Comparison of ENCODE assay signal across 11 cellular contexts in genomic region chr7:135650831-135651573, GRCh38. TPM values are rescaled to one million over a fixed set of nuclear protein-coding genes. Genes with fewer than 3 reads are reported as not detected.
DNase-seq lines count a peak whose midpoint lies in the region; ATAC-seq and TF ChIP-seq lines count a peak whose summit lies in the region.
"Had no signal": no experiment of that assay in that cellular context is flagged by ENCODE, and none has a peak within 500 bp of the region (broad histone marks: within the 10 kb centered on the region; RNA-seq: fewer than 3 reads in every experiment).

No MANE protein-coding gene starts in this region.

- H2BK5ac ChIP-seq in neuronal stem cell (ENCODE audit: low read length) = no peak overlapping the region

- H3K79me1 ChIP-seq in neuronal stem cell (ENCODE audit: low read depth, low read length) = no peaks in the 10 kb centered on the region

- no peak overlapping the region for H3K14ac ChIP-seq in neuronal stem cell (ENCODE audit: low read length)

- DNase-seq in EH (ENCODE audit: low read depth) (peak; percentile 22), RKO (ENCODE audit: low spot score) (peak; percentile 77), fibroblast of peridontal ligament (ENCODE audit: extremely low read depth) (peak; percentile 67), neuronal stem cell (ENCODE audit: low spot score) (no peak), sigmoid colon (no peak), NCI-H2107 treated with DMSO at 0.1 percent for 48 hours (lab: John Stamatoyannopoulos, UW; ENCODE audit: unreplicated experiment) (no peak)
- no peak for DNase-seq in effector memory CD4-positive, alpha-beta T cell
- DNase-seq: DND-41; NCI-H2227 treated with DMSO at 0.1 percent for 48 hours; stimulated activated naive CD4-positive, alpha-beta T cell had no signal

- H3K9me3 ChIP-seq in neuronal stem cell (replicated peaks in 1 of 2; ENCODE audit: control insufficient read depth in 2 of 2, insufficient read depth in 1 of 2, low read depth in 1 of 2, low read length in 2 of 2) (no peaks in the 10 kb centered on the region), sigmoid colon (no peaks in the 10 kb centered on the region)
- H3K9me3 ChIP-seq in effector memory CD4-positive, alpha-beta T cell (ENCODE audit: control insufficient read depth, low read length) = no peaks in the 10 kb centered on the region

- no peak overlapping the region for H2BK120ac ChIP-seq in neuronal stem cell (ENCODE audit: low read depth, low read length)

- no peak overlapping the region for H3K4me2 ChIP-seq in neuronal stem cell (ENCODE audit: insufficient read depth, low read length, poor library complexity, severe bottlenecking)

- H2BK15ac ChIP-seq in neuronal stem cell (ENCODE audit: low read length) = no peak overlapping the region

- WGBS in neuronal stem cell (ENCODE audit: extremely low coverage in 2 of 2, insufficient read length in 2 of 2, insufficient replicate concordance in 1 of 2), 2 donors = no CpG with 5 or more reads among the region's 15 CpGs
- WGBS in sigmoid colon, 2 donors = 86 to 88% methylated on average over 15 of the region's 15 CpGs

- TF ChIP-seq EP300 in sigmoid colon (IDR thresholded peaks at IDR 0.05) = no peak

- H4K8ac ChIP-seq in neuronal stem cell (ENCODE audit: low read depth, low read length) = no peak overlapping the region

- H3K27me3 ChIP-seq in neuronal stem cell (ENCODE audit: control insufficient read depth in 3 of 3, insufficient read depth in 3 of 3, low read depth in 1 of 3, low read length in 3 of 3) (no peaks in the 10 kb centered on the region), sigmoid colon (no peaks in the 10 kb centered on the region)
- H3K27me3 ChIP-seq in effector memory CD4-positive, alpha-beta T cell (replicated peaks; ENCODE audit: control insufficient read depth, insufficient read depth, low read length, poor library complexity, severe bottlenecking) = no peaks in the 10 kb centered on the region

- no peak overlapping the region for H3K4ac ChIP-seq in neuronal stem cell (ENCODE audit: low read length)

- H2AK5ac ChIP-seq in neuronal stem cell (ENCODE audit: low read depth, low read length) = no peak overlapping the region

- H3K23ac ChIP-seq in neuronal stem cell (ENCODE audit: low read depth, low read length, poor library complexity) = no peak overlapping the region

- H3K4me3 ChIP-seq in neuronal stem cell (ENCODE audit: low read length in 2 of 2) (no peak overlapping the region), sigmoid colon (no peak overlapping the region)
- no peak overlapping the region for H3K4me3 ChIP-seq in effector memory CD4-positive, alpha-beta T cell (ENCODE audit: insufficient read depth, low read depth, low read length, poor library complexity, severe bottlenecking)

- no peak for ATAC-seq in HG02759 (IDR thresholded peaks at IDR 0.05; ENCODE audit: unreplicated experiment)

- H3K9ac ChIP-seq in neuronal stem cell (ENCODE audit: low read depth, low read length, poor library complexity) = no peak overlapping the region

- peak overlapping the region; percentile 9 for H3K27ac ChIP-seq in neuronal stem cell (replicated peaks; ENCODE audit: low read length)
- no peak overlapping the region for H3K27ac ChIP-seq in sigmoid colon
- H3K27ac ChIP-seq in effector memory CD4-positive, alpha-beta T cell (ENCODE audit: insufficient read depth, low read length, poor library complexity, severe bottlenecking) = no peak overlapping the region

- no peak for TF ChIP-seq POLR2A in sigmoid colon (IDR thresholded peaks at IDR 0.05)

- H3K4me1 ChIP-seq in neuronal stem cell (ENCODE audit: control insufficient read depth in 2 of 2, insufficient read depth in 1 of 2, low read depth in 1 of 2, low read length in 2 of 2) = peaks cover 8 to 18% of the 10 kb centered on the region in 2 donors
- H3K4me1 ChIP-seq in sigmoid colon = no peaks in the 10 kb centered on the region
- no peaks in the 10 kb centered on the region for H3K4me1 ChIP-seq in effector memory CD4-positive, alpha-beta T cell (ENCODE audit: control insufficient read depth, insufficient read depth, low read length, poor library complexity, severe bottlenecking)

- H3K36me3 ChIP-seq in neuronal stem cell (replicated peaks in 1 of 2; ENCODE audit: control insufficient read depth in 2 of 2, insufficient read depth in 2 of 2, low read length in 2 of 2) (peaks cover 10 to 43% of the 10 kb centered on the region in 2 donors), sigmoid colon (peaks cover 0 to 30% (median 7%) of the 10 kb centered on the region in 4 donors)
- H3K36me3 ChIP-seq in effector memory CD4-positive, alpha-beta T cell (ENCODE audit: control insufficient read depth, insufficient read depth, low read length) = peaks cover 10% of the 10 kb centered on the region

- no peak overlapping the region for H3K18ac ChIP-seq in neuronal stem cell (ENCODE audit: low read length)

- no peak overlapping the region for H4K91ac ChIP-seq in neuronal stem cell (ENCODE audit: low read depth, low read length, poor library complexity)

- no peak for TF ChIP-seq CTCF in sigmoid colon (IDR thresholded peaks at IDR 0.05)

- no peak overlapping the region for H2AFZ ChIP-seq in neuronal stem cell (ENCODE audit: low read length)

- no peak overlapping the region for H2BK12ac ChIP-seq in neuronal stem cell (ENCODE audit: low read length)

- intact Hi-C loops in sigmoid colon (cut with DNase I) = no loop called here

RNA-seq across cellular contexts. Expression of gene STMP1, which starts 11.3 kb away (rescaled TPM):
- polyA plus RNA-seq in neuronal stem cell (2013, experiment 1 of 2) = 60.7 TPM
- polyA plus RNA-seq in neuronal stem cell (2013, experiment 2 of 2) = 60.6 TPM
- total RNA-seq in sigmoid colon = 10 to 100 TPM; 10.2 to 25.0 (median 19.9) TPM
- polyA plus RNA-seq in sigmoid colon = 10 to 100 TPM; 23.8 to 56.5 (median 48.8) TPM

Comparison
In these comparisons a context has a peak if more than half of its experiments do, and no peak if none do; other contexts are left out.
1. DNase-seq: peak in EH (single experiment), RKO (single experiment) and fibroblast of peridontal ligament (single experiment); none in neuronal stem cell (single experiment), sigmoid colon (single experiment), effector memory CD4-positive, alpha-beta T cell (0 of 3) and NCI-H2107 treated with DMSO at 0.1 percent for 48 hours (single experiment).